ENCODE assay signal across 1 cellular context in the genomic region with DNA sequence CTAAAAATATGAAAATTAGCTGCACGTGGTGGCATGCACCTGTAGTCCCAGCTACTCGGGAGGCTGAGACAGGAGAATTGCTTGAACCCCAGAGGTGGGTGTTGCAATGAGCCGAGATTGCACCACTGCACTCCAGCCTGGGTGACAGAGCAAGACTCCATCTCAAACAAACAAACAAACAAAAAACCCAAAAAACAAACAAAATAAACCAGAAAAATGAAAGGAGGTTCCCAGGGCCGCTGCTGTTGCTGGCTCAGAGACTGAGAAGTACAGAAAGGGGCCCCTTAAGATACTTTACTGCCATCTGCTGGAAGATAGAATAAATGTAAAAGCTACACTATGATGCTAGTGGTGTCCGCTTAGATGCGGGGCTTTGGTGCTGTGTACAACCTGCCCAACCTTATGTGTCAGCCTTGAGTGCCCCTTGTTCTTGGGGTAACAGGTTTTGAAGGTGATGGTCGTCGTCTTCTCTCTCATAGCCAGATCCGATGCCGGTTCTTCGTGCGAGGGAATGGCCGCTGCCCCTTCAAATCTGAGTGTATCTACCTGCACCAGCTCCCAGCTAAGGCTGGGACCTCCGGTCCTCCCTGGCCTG.
TF ChIP-seq lines count a peak whose summit lies in the region.

No MANE protein-coding gene starts in this region.

TF ChIP-seq in HepG2, 621 proteins besides CTCF, POLR2A, EP300 and RAD21 (continued from another document and continues in another):
- TF ChIP-seq, protein P1, sequence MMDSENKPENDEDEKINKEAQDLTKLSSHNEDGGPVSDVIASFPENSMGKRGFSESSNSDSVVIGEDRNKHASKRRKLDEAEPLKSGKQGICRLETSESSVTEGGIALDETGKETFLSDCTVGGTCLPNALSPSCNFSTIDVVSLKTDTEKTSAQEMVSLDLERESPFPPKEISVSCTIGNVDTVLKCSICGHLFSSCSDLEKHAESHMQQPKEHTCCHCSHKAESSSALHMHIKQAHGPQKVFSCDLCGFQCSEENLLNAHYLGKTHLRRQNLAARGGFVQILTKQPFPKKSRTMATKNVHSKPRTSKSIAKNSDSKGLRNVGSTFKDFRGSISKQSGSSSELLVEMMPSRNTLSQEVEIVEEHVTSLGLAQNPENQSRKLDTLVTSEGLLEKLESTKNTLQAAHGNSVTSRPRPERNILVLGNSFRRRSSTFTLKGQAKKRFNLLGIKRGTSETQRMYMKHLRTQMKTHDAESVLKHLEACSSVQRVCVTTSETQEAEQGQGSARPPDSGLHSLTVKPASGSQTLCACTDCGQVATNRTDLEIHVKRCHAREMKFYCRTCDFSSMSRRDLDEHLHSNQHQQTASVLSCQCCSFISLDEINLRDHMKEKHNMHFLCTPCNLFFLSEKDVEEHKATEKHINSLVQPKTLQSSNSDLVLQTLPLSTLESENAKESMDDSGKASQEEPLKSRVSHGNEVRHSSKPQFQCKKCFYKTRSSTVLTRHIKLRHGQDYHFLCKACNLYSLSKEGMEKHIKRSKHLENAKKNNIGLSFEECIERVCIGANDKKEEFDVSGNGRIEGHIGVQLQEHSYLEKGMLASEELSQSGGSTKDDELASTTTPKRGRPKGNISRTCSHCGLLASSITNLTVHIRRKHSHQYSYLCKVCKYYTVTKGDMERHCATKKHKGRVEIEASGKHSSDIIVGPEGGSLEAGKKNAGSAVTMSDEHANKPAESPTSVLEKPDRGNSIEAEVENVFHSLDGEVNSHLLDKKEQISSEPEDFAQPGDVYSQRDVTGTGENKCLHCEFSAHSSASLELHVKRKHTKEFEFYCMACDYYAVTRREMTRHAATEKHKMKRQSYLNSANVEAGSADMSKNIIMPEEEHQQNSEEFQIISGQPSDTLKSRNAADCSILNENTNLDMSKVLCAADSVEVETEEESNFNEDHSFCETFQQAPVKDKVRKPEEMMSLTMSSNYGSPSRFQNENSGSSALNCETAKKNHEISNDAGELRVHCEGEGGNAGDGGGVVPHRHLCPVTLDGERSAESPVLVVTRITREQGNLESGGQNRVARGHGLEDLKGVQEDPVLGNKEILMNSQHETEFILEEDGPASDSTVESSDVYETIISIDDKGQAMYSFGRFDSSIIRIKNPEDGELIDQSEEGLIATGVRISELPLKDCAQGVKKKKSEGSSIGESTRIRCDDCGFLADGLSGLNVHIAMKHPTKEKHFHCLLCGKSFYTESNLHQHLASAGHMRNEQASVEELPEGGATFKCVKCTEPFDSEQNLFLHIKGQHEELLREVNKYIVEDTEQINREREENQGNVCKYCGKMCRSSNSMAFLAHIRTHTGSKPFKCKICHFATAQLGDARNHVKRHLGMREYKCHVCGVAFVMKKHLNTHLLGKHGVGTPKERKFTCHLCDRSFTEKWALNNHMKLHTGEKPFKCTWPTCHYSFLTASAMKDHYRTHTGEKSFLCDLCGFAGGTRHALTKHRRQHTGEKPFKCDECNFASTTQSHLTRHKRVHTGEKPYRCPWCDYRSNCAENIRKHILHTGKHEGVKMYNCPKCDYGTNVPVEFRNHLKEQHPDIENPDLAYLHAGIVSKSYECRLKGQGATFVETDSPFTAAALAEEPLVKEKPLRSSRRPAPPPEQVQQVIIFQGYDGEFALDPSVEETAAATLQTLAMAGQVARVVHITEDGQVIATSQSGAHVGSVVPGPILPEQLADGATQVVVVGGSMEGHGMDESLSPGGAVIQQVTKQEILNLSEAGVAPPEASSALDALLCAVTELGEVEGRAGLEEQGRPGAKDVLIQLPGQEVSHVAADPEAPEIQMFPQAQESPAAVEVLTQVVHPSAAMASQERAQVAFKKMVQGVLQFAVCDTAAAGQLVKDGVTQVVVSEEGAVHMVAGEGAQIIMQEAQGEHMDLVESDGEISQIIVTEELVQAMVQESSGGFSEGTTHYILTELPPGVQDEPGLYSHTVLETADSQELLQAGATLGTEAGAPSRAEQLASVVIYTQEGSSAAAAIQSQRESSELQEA (CRISPR knock-in tag; IDR thresholded peaks at IDR 0.05; ENCODE audit: not compliant biosample characterization): peak; percentile 13
- TF ChIP-seq, protein P2, sequence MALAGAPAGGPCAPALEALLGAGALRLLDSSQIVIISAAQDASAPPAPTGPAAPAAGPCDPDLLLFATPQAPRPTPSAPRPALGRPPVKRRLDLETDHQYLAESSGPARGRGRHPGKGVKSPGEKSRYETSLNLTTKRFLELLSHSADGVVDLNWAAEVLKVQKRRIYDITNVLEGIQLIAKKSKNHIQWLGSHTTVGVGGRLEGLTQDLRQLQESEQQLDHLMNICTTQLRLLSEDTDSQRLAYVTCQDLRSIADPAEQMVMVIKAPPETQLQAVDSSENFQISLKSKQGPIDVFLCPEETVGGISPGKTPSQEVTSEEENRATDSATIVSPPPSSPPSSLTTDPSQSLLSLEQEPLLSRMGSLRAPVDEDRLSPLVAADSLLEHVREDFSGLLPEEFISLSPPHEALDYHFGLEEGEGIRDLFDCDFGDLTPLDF (CRISPR knock-in tag; IDR thresholded peaks at IDR 0.05): no peak
- 0 out of 2 replicates have a peak, but pooled peaks have one; percentile 10 for TF ChIP-seq GABPB1 (CRISPR knock-in tag; IDR thresholded peaks at IDR 0.05)
- no peak for TF ChIP-seq ZNF335 (CRISPR knock-in tag; IDR thresholded peaks at IDR 0.05)
- TF ChIP-seq ZNF703 (CRISPR knock-in tag; IDR thresholded peaks at IDR 0.05; ENCODE audit: borderline replicate concordance): no peak
- TF ChIP-seq, protein P3, sequence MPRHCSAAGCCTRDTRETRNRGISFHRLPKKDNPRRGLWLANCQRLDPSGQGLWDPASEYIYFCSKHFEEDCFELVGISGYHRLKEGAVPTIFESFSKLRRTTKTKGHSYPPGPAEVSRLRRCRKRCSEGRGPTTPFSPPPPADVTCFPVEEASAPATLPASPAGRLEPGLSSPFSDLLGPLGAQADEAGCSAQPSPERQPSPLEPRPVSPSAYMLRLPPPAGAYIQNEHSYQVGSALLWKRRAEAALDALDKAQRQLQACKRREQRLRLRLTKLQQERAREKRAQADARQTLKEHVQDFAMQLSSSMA (CRISPR knock-in tag; IDR thresholded peaks at IDR 0.05): no peak
- no peak for TF ChIP-seq ZNF530 (CRISPR knock-in tag; IDR thresholded peaks at IDR 0.05; ENCODE audit: low read depth)
- TF ChIP-seq, protein P4, sequence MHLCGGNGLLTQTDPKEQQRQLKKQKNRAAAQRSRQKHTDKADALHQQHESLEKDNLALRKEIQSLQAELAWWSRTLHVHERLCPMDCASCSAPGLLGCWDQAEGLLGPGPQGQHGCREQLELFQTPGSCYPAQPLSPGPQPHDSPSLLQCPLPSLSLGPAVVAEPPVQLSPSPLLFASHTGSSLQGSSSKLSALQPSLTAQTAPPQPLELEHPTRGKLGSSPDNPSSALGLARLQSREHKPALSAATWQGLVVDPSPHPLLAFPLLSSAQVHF (CRISPR knock-in tag; IDR thresholded peaks at IDR 0.05): no peak
- TF ChIP-seq SCMH1 (CRISPR knock-in tag; IDR thresholded peaks at IDR 0.05; ENCODE audit: borderline replicate concordance): no peak
- TF ChIP-seq ZZZ3 (CRISPR knock-in tag; IDR thresholded peaks at IDR 0.05; ENCODE audit: borderline replicate concordance): no peak
- TF ChIP-seq, protein P5, sequence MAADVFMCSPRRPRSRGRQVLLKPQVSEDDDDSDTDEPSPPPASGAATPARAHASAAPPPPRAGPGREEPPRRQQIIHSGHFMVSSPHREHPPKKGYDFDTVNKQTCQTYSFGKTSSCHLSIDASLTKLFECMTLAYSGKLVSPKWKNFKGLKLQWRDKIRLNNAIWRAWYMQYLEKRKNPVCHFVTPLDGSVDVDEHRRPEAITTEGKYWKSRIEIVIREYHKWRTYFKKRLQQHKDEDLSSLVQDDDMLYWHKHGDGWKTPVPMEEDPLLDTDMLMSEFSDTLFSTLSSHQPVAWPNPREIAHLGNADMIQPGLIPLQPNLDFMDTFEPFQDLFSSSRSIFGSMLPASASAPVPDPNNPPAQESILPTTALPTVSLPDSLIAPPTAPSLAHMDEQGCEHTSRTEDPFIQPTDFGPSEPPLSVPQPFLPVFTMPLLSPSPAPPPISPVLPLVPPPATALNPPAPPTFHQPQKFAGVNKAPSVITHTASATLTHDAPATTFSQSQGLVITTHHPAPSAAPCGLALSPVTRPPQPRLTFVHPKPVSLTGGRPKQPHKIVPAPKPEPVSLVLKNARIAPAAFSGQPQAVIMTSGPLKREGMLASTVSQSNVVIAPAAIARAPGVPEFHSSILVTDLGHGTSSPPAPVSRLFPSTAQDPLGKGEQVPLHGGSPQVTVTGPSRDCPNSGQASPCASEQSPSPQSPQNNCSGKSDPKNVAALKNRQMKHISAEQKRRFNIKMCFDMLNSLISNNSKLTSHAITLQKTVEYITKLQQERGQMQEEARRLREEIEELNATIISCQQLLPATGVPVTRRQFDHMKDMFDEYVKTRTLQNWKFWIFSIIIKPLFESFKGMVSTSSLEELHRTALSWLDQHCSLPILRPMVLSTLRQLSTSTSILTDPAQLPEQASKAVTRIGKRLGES (CRISPR knock-in tag; IDR thresholded peaks at IDR 0.05; ENCODE audit: borderline replicate concordance): no peak
- TF ChIP-seq, protein P6, sequence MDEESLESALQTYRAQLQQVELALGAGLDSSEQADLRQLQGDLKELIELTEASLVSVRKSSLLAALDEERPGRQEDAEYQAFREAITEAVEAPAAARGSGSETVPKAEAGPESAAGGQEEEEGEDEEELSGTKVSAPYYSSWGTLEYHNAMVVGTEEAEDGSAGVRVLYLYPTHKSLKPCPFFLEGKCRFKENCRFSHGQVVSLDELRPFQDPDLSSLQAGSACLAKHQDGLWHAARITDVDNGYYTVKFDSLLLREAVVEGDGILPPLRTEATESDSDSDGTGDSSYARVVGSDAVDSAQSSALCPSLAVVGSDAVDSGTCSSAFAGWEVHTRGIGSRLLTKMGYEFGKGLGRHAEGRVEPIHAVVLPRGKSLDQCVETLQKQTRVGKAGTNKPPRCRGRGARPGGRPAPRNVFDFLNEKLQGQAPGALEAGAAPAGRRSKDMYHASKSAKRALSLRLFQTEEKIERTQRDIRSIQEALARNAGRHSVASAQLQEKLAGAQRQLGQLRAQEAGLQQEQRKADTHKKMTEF (CRISPR knock-in tag; IDR thresholded peaks at IDR 0.05): no peak; the same call in 1 of the 2 replicates
- no peak for TF ChIP-seq RARG (CRISPR knock-in tag; IDR thresholded peaks at IDR 0.05; ENCODE audit: low read depth)
- TF ChIP-seq SRSF1 (optimal IDR thresholded peaks at IDR 0.05; ENCODE audit: low read depth, low read length): no peak
- no peak for TF ChIP-seq ZNF33A (CRISPR knock-in tag; IDR thresholded peaks at IDR 0.05; ENCODE audit: borderline replicate concordance)
- TF ChIP-seq FOXA1 (IDR thresholded peaks at IDR 0.05): no peak
- TF ChIP-seq FOXA1 (CRISPR knock-in tag; IDR thresholded peaks at IDR 0.05): 0 out of 2 replicates have a peak, but pooled peaks have one; percentile 25
- TF ChIP-seq, protein P7, sequence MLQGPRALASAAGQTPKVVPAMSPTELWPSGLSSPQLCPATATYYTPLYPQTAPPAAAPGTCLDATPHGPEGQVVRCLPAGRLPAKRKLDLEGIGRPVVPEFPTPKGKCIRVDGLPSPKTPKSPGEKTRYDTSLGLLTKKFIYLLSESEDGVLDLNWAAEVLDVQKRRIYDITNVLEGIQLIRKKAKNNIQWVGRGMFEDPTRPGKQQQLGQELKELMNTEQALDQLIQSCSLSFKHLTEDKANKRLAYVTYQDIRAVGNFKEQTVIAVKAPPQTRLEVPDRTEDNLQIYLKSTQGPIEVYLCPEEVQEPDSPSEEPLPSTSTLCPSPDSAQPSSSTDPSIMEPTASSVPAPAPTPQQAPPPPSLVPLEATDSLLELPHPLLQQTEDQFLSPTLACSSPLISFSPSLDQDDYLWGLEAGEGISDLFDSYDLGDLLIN (CRISPR knock-in tag; IDR thresholded peaks at IDR 0.05; ENCODE audit: borderline replicate concordance): no peak
- no peak for TF ChIP-seq SP1 (IDR thresholded peaks at IDR 0.05)
- TF ChIP-seq SP1 (CRISPR knock-in tag; IDR thresholded peaks at IDR 0.05): no peak
- TF ChIP-seq, protein P8, sequence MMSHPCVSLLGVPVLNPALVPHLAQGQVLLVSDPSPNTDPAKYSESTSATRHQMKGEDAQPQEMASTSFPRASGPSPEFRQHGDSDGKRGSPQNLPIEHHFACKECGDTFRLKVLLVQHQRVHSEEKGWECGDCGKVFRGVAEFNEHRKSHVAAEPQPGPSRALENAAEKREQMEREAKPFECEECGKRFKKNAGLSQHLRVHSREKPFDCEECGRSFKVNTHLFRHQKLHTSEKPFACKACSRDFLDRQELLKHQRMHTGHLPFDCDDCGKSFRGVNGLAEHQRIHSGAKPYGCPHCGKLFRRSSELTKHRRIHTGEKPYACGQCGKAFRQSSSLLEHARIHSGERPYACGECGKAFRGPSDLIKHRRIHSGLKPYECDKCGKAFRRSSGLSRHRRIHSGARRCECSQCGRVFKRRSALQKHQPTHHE (CRISPR knock-in tag; IDR thresholded peaks at IDR 0.05; ENCODE audit: borderline replicate concordance): 0 out of 2 replicates have a peak, but pooled peaks have one; percentile 12
- TF ChIP-seq, protein P9, sequence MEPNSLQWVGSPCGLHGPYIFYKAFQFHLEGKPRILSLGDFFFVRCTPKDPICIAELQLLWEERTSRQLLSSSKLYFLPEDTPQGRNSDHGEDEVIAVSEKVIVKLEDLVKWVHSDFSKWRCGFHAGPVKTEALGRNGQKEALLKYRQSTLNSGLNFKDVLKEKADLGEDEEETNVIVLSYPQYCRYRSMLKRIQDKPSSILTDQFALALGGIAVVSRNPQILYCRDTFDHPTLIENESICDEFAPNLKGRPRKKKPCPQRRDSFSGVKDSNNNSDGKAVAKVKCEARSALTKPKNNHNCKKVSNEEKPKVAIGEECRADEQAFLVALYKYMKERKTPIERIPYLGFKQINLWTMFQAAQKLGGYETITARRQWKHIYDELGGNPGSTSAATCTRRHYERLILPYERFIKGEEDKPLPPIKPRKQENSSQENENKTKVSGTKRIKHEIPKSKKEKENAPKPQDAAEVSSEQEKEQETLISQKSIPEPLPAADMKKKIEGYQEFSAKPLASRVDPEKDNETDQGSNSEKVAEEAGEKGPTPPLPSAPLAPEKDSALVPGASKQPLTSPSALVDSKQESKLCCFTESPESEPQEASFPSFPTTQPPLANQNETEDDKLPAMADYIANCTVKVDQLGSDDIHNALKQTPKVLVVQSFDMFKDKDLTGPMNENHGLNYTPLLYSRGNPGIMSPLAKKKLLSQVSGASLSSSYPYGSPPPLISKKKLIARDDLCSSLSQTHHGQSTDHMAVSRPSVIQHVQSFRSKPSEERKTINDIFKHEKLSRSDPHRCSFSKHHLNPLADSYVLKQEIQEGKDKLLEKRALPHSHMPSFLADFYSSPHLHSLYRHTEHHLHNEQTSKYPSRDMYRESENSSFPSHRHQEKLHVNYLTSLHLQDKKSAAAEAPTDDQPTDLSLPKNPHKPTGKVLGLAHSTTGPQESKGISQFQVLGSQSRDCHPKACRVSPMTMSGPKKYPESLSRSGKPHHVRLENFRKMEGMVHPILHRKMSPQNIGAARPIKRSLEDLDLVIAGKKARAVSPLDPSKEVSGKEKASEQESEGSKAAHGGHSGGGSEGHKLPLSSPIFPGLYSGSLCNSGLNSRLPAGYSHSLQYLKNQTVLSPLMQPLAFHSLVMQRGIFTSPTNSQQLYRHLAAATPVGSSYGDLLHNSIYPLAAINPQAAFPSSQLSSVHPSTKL (CRISPR knock-in tag; IDR thresholded peaks at IDR 0.05): no peak
- TF ChIP-seq ZNF891 (CRISPR knock-in tag; IDR thresholded peaks at IDR 0.05): no peak
- TF ChIP-seq, protein P10, sequence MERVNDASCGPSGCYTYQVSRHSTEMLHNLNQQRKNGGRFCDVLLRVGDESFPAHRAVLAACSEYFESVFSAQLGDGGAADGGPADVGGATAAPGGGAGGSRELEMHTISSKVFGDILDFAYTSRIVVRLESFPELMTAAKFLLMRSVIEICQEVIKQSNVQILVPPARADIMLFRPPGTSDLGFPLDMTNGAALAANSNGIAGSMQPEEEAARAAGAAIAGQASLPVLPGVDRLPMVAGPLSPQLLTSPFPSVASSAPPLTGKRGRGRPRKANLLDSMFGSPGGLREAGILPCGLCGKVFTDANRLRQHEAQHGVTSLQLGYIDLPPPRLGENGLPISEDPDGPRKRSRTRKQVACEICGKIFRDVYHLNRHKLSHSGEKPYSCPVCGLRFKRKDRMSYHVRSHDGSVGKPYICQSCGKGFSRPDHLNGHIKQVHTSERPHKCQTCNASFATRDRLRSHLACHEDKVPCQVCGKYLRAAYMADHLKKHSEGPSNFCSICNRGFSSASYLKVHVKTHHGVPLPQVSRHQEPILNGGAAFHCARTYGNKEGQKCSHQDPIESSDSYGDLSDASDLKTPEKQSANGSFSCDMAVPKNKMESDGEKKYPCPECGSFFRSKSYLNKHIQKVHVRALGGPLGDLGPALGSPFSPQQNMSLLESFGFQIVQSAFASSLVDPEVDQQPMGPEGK (CRISPR knock-in tag; IDR thresholded peaks at IDR 0.05): 0 out of 2 replicates have a peak, but pooled peaks have one; percentile 13
